In genomic region chr14:71175491-71175890, GRCh38 we compare ENCODE assay signal across 29 cellular contexts.
A peak's percentile ranks its signal among the peaks of the same experiment; 100 is the strongest.
DNase-seq lines count a peak whose midpoint lies in the region; ATAC-seq and TF ChIP-seq lines count a peak whose summit lies in the region.
"Had no signal": no experiment of that assay in that cellular context is flagged by ENCODE, and none has a peak within 500 bp of the region (broad histone marks: within the 10 kb centered on the region; RNA-seq: fewer than 3 reads in every experiment).

No MANE protein-coding gene starts in this region.

- DNase-seq in DMS53 (lab: John Stamatoyannopoulos, UW) = peak; percentile 66
- peak; percentile 80 for DNase-seq in RWPE1 (ENCODE audit: low spot score)
- DNase-seq in kidney tubule cell (ENCODE audit: low spot score) = peak; percentile 78
- peak; percentile 50 for DNase-seq in renal cortical epithelial cell (ENCODE audit: low read depth)
- no peak for DNase-seq in NCI-H524 treated with DMSO at 0.1 percent for 48 hours (lab: John Stamatoyannopoulos, UW)
- DNase-seq in activated CD8-positive, alpha-beta memory T cell treated with anti-CD3 and anti-CD28 coated beads, Interleukin-2, amount 10 ng/mL, durations not matched to agents 7 days and 5 days = no peak
- no peak for DNase-seq in substantia nigra (lab: John Stamatoyannopoulos, UW)
- DNase-seq in activated CD4-positive, alpha-beta T cell treated with anti-CD3 and anti-CD28 coated beads, Interleukin-2, amount 50 U/mL, for 1 hour = no peak
- DNase-seq: ACHN; activated CD4-positive, alpha-beta memory T cell treated with anti-CD3 and anti-CD28 coated beads for 36 hours; activated CD4-positive, CD25-positive, alpha-beta regulatory T cell; H7; head of caudate nucleus; IMR-90; left ventricle myocardium inferior; midbrain; NCI-H1105; NCI-H2081; NCI-H446 treated with DMSO at 0.1 percent for 48 hours; OCI-M1; SHP77; tibial artery had no signal

- TF ChIP-seq CTCF in RWPE1 (conservative IDR thresholded peaks at IDR 0.05; ENCODE audit: low read depth) = no peak

- peaks cover 2% of the 10 kb centered on the region for H3K4me1 Mint-ChIP-seq in activated CD8-positive, alpha-beta memory T cell treated with anti-CD3 and anti-CD28 coated beads, Interleukin-2, amount 10 ng/mL, durations not matched to agents 7 days and 5 days
- H3K4me1 Mint-ChIP-seq: nephron had no signal

- peaks cover 12% of the 10 kb centered on the region for H3K27me3 Mint-ChIP-seq in activated CD8-positive, alpha-beta memory T cell treated with anti-CD3 and anti-CD28 coated beads, Interleukin-2, amount 10 ng/mL, durations not matched to agents 7 days and 5 days
- H3K27me3 Mint-ChIP-seq: stimulated activated naive CD8-positive, alpha-beta T cell treated with anti-CD3 and anti-CD28 coated beads, Interleukin-15, Interleukin-2, amounts not matched to agents 100 ng/mL and 50 ng/mL, for 24 hours had no signal

- no peak overlapping the region for H3K27ac ChIP-seq in RWPE1
- H3K27ac ChIP-seq in substantia nigra (ENCODE audit: low read depth, low read length, poor library complexity, severe bottlenecking) = no peak overlapping the region
- H3K27ac ChIP-seq: ascending aorta, BLaER1, left ventricle myocardium inferior, tibial artery had no signal

- POLR2A ChIA-PET in RWPE1 (lab: Yijun Ruan, JAX; ENCODE audit: low non-redundant PET) = no interaction called here

- H3K27ac Mint-ChIP-seq in activated CD8-positive, alpha-beta memory T cell treated with anti-CD3 and anti-CD28 coated beads, Interleukin-2, amount 10 ng/mL, durations not matched to agents 7 days and 5 days = no peak overlapping the region
- H3K27ac Mint-ChIP-seq: activated CD4-positive, alpha-beta memory T cell treated with anti-CD3 and anti-CD28 coated beads for 36 hours; activated T-helper 2 cell treated with anti-CD3 and anti-CD28 coated beads, Interferon-gamma antibody, Interleukin-2, Interleukin-4, amounts not matched to agents 10 μg/mL and 5 μg/mL and 100 μg/mL, durations not matched to agents 14 hours and 24 hours and 36 hours; nephron; stimulated activated naive CD8-positive, alpha-beta T cell treated with anti-CD3 and anti-CD28 coated beads, Interleukin-15, Interleukin-2, amounts not matched to agents 100 ng/mL and 50 ng/mL, for 24 hours had no signal

- ATAC-seq in activated CD8-positive, alpha-beta memory T cell treated with anti-CD3 and anti-CD28 coated beads, Interleukin-2, amount 10 ng/mL, durations not matched to agents 7 days and 5 days = no peak
- ATAC-seq: activated naive CD4-positive, alpha-beta T cell treated with anti-CD3 and anti-CD28 coated beads, Interleukin-2, amount 50 U/mL, for 72 hours; sciatic nerve had no signal

- H3K36me3 Mint-ChIP-seq in activated CD8-positive, alpha-beta memory T cell treated with anti-CD3 and anti-CD28 coated beads, Interleukin-2, amount 10 ng/mL, durations not matched to agents 7 days and 5 days = no peaks in the 10 kb centered on the region
- H3K36me3 Mint-ChIP-seq: activated CD4-positive, alpha-beta memory T cell treated with anti-CD3 and anti-CD28 coated beads for 36 hours; activated naive CD4-positive, alpha-beta T cell treated with anti-CD3 and anti-CD28 coated beads, Interleukin-2, amount 50 U/mL, for 72 hours had no signal

- H3K9me3 Mint-ChIP-seq in activated CD8-positive, alpha-beta memory T cell treated with anti-CD3 and anti-CD28 coated beads, Interleukin-2, amount 10 ng/mL, durations not matched to agents 7 days and 5 days (ENCODE audit: low read depth) = no peaks in the 10 kb centered on the region
- H3K9me3 Mint-ChIP-seq: activated CD4-positive, alpha-beta memory T cell treated with anti-CD3 and anti-CD28 coated beads for 36 hours; activated naive CD4-positive, alpha-beta T cell treated with anti-CD3 and anti-CD28 coated beads, Interleukin-2, amount 50 U/mL, for 72 hours; activated T-helper 2 cell treated with anti-CD3 and anti-CD28 coated beads, Interferon-gamma antibody, Interleukin-2, Interleukin-4, amounts not matched to agents 10 μg/mL and 5 μg/mL and 100 μg/mL, durations not matched to agents 14 hours and 24 hours and 36 hours; nephron; stimulated activated naive CD8-positive, alpha-beta T cell treated with anti-CD3 and anti-CD28 coated beads, Interleukin-15, Interleukin-2, amounts not matched to agents 100 ng/mL and 50 ng/mL, for 24 hours had no signal

- CTCF ChIA-PET in RWPE1 (lab: Yijun Ruan, JAX) = interaction anchor here (0.9 kb wide), 1 partner anchor 9 kb away, joined by 4 read pairs; no protein-coding TSS in a partner anchor
- CTCF ChIA-PET in activated CD8-positive, alpha-beta memory T cell treated with anti-CD3 and anti-CD28 coated beads, Interleukin-2, amount 10 ng/mL, durations not matched to agents 7 days and 5 days (lab: Charles Lee) = no interaction called here

- no peak overlapping the region for H3K4me3 Mint-ChIP-seq in activated CD8-positive, alpha-beta memory T cell treated with anti-CD3 and anti-CD28 coated beads, Interleukin-2, amount 10 ng/mL, durations not matched to agents 7 days and 5 days
- H3K4me3 Mint-ChIP-seq: activated CD4-positive, alpha-beta memory T cell treated with anti-CD3 and anti-CD28 coated beads for 36 hours; nephron; stimulated activated naive CD8-positive, alpha-beta T cell treated with anti-CD3 and anti-CD28 coated beads, Interleukin-15, Interleukin-2, amounts not matched to agents 100 ng/mL and 50 ng/mL, for 24 hours had no signal

Comparison
In these comparisons a context has a peak if more than half of its experiments do, and no peak if none do; other contexts are left out.
1. DNase-seq: peak in DMS53 (single experiment), RWPE1 (single experiment), kidney tubule cell (single experiment) and renal cortical epithelial cell (single experiment); none in NCI-H524 treated with DMSO at 0.1 percent for 48 hours (single experiment), activated CD8-positive, alpha-beta memory T cell treated with anti-CD3 and anti-CD28 coated beads, Interleukin-2, amount 10 ng/mL, durations not matched to agents 7 days and 5 days (single experiment), substantia nigra (0 of 49) and activated CD4-positive, alpha-beta T cell treated with anti-CD3 and anti-CD28 coated beads, Interleukin-2, amount 50 U/mL, for 1 hour (single experiment).